1 cellular context compared by ENCODE assay signal in the genomic region with DNA sequence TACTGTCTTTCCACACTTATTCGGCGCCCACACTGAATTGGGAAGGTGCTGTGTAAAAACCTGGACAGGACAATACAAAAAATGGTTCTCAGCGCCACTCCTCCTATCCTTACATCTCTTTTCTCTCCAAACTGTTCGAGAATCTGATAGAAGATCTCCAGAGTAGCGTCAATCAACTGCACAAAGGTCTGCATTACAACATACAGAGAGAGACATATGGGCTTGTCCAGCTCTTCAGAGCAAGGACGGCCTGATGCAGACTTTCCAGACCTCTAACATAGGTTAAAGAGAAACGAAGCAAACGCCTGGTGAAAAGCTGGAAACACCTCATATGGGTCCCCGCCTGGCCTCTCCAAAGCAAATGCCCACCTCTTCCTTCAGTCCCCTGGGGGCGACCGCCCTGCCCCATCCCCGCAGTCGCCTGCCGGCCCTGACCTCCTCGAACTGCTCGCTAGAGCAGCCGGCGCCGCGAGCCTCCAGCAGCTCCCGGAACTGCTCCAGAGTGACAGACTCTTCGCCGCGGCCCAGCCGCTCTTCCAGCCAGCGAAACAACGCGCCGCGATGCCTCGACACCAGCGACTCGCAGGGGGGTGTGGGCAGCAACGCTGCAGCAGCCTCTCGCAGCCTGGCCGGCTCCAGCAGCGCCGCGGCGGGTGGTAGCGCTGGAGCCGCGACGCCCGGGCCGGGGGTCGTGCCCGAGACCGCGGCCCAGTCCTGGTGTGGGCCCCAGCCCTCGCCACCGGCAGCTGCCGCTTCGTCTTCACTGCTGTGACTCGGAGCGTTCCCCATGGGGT.
TF ChIP-seq lines count a peak whose summit lies in the region.

No MANE protein-coding gene starts in this region.

TF ChIP-seq in HEK293, 187 proteins besides CTCF, POLR2A, EP300 and RAD21 (continued from another document):
- peak; percentile 52; the same call in 1 of the 2 replicates for TF ChIP-seq IKZF3 (tag by site-specific recombination; IDR thresholded peaks at IDR 0.05)
- TF ChIP-seq, protein P1, sequence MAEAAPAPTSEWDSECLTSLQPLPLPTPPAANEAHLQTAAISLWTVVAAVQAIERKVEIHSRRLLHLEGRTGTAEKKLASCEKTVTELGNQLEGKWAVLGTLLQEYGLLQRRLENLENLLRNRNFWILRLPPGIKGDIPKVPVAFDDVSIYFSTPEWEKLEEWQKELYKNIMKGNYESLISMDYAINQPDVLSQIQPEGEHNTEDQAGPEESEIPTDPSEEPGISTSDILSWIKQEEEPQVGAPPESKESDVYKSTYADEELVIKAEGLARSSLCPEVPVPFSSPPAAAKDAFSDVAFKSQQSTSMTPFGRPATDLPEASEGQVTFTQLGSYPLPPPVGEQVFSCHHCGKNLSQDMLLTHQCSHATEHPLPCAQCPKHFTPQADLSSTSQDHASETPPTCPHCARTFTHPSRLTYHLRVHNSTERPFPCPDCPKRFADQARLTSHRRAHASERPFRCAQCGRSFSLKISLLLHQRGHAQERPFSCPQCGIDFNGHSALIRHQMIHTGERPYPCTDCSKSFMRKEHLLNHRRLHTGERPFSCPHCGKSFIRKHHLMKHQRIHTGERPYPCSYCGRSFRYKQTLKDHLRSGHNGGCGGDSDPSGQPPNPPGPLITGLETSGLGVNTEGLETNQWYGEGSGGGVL (tag by site-specific recombination; IDR thresholded peaks at IDR 0.05): no peak
- peak; percentile 35; the same call in 1 of the 2 replicates for TF ChIP-seq EGR2 (tag by site-specific recombination; IDR thresholded peaks at IDR 0.05; ENCODE audit: low read depth)
- no peak for TF ChIP-seq ZNF354C (tag by site-specific recombination; IDR thresholded peaks at IDR 0.05; ENCODE audit: borderline replicate concordance, low read depth)
- TF ChIP-seq, protein P2, sequence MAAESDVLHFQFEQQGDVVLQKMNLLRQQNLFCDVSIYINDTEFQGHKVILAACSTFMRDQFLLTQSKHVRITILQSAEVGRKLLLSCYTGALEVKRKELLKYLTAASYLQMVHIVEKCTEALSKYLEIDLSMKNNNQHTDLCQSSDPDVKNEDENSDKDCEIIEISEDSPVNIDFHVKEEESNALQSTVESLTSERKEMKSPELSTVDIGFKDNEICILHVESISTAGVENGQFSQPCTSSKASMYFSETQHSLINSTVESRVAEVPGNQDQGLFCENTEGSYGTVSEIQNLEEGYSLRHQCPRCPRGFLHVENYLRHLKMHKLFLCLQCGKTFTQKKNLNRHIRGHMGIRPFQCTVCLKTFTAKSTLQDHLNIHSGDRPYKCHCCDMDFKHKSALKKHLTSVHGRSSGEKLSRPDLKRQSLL (tag by site-specific recombination; IDR thresholded peaks at IDR 0.05): peak; percentile 80
- 0 out of 2 replicates have a peak, but pooled peaks have one; percentile 16 for TF ChIP-seq KLF1 (tag by site-specific recombination; IDR thresholded peaks at IDR 0.05)
- TF ChIP-seq ZIC2 (tag by site-specific recombination; IDR thresholded peaks at IDR 0.05): peak; percentile 73
TF ChIP-seq in HEK293: peak in this region for 14.
